ENCODE assay signal across 25 cellular contexts in the genomic region with DNA sequence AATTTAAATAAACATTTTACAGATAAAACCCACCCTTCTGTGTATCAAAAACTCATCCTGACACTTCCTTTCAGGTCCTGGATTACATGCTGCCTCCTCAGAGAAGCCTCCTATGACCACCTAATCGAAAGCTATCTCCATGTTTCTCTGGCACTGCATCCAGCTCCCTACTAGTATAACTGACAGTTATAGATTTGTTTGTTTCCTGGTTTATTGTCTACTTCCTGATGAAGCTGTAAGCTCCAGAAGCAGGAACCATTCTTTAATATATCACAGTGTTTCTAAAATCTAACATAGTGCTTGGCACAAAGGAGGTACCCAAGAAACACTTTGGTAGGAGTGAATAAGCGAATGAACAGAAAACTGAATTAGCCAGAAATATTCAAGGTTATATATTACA.
"Had no signal": no experiment of that assay in that cellular context is flagged by ENCODE, and none has a peak within 500 bp of the region (broad histone marks: within the 10 kb centered on the region; RNA-seq: fewer than 3 reads in every experiment).

No MANE protein-coding gene starts in this region.

- H3K4me3 Mint-ChIP-seq: activated CD4-positive, alpha-beta memory T cell treated with anti-CD3 and anti-CD28 coated beads, Interleukin-2, amount 10 ng/mL, durations not matched to agents 7 days and 5 days; activated CD4-positive, alpha-beta T cell treated with anti-CD3 and anti-CD28 coated beads for 36 hours; activated naive CD8-positive, alpha-beta T cell treated with anti-CD3 and anti-CD28 coated beads, Interleukin-2, amount 10 ng/mL, durations not matched to agents 7 days and 5 days; activated T-cell treated with anti-CD3 and anti-CD28 coated beads, Interleukin-2, amount 50 U/mL, for 72 hours; central memory CD8-positive, alpha-beta T cell had no signal

- H3K27ac Mint-ChIP-seq: activated CD4-positive, alpha-beta memory T cell treated with anti-CD3 and anti-CD28 coated beads, Interleukin-2, amount 10 ng/mL, durations not matched to agents 7 days and 5 days; activated CD4-positive, alpha-beta T cell treated with anti-CD3 and anti-CD28 coated beads for 36 hours; activated naive CD8-positive, alpha-beta T cell treated with anti-CD3 and anti-CD28 coated beads, Interleukin-2, amount 10 ng/mL, durations not matched to agents 7 days and 5 days; activated T-cell treated with anti-CD3 and anti-CD28 coated beads, Interleukin-2, amount 50 U/mL, for 72 hours; activated T-helper 2 cell treated with anti-CD3 and anti-CD28 coated beads, Interferon-gamma antibody, Interleukin-2, Interleukin-4, amounts not matched to agents 10 μg/mL and 5 μg/mL and 100 μg/mL, durations not matched to agents 14 hours and 24 hours and 36 hours had no signal

- ATAC-seq: activated CD4-positive, alpha-beta T cell treated with anti-CD3 and anti-CD28 coated beads for 36 hours; activated T-cell treated with anti-CD3 and anti-CD28 coated beads, Interleukin-2, amount 50 U/mL, for 72 hours; body of pancreas; K562 had no signal

- H3K27ac ChIP-seq: ascending aorta, body of pancreas, Peyer's patch, RWPE1, SJCRH30, WERI-Rb-1 had no signal

- H3K36me3 Mint-ChIP-seq: activated naive CD8-positive, alpha-beta T cell treated with anti-CD3 and anti-CD28 coated beads, Interleukin-2, amount 10 ng/mL, durations not matched to agents 7 days and 5 days had no signal

- FAIRE-seq: K562 had no signal

- H3K4me1 ChIP-seq: ascending aorta, body of pancreas, Peyer's patch had no signal

- H3K27me3 Mint-ChIP-seq: central memory CD8-positive, alpha-beta T cell had no signal

- H3K9me3 ChIP-seq: ascending aorta, body of pancreas, Peyer's patch, SJCRH30, SK-N-SH had no signal

- H3K4me3 ChIP-seq: ascending aorta, body of pancreas, K562, Peyer's patch, SJCRH30 had no signal

- DNase-seq: activated CD4-positive, alpha-beta memory T cell treated with anti-CD3 and anti-CD28 coated beads, Interleukin-2, amount 10 ng/mL, durations not matched to agents 7 days and 5 days; activated CD4-positive, alpha-beta T cell treated with anti-CD3 and anti-CD28 coated beads for 36 hours; activated CD4-positive, alpha-beta T cell treated with anti-CD3 and anti-CD28 coated beads, Interleukin-2, amount 50 U/mL, for 1 hour; activated naive CD4-positive, alpha-beta T cell treated with anti-CD3 and anti-CD28 coated beads, Interleukin-2, amount 50 U/mL, for 16 hours; activated naive CD8-positive, alpha-beta T cell treated with anti-CD3 and anti-CD28 coated beads, Interleukin-2, amount 10 ng/mL, durations not matched to agents 7 days and 5 days; activated T-cell treated with anti-CD3 and anti-CD28 coated beads, Interleukin-2, amount 50 U/mL, for 72 hours; body of pancreas; Karpas-422; MM.1S; NCI-H1105; NCI-H1436; NCI-H1694 treated with DMSO at 0.1 percent for 48 hours; NCI-H524; NCI-H82; Peyer's patch; Right ventricle myocardium superior; SJCRH30; SK-N-SH; T-helper 1 cell; WERI-Rb-1 had no signal

- H3K4me1 Mint-ChIP-seq: activated naive CD8-positive, alpha-beta T cell treated with anti-CD3 and anti-CD28 coated beads, Interleukin-2, amount 10 ng/mL, durations not matched to agents 7 days and 5 days had no signal

- H3K9me3 Mint-ChIP-seq: activated CD4-positive, alpha-beta memory T cell treated with anti-CD3 and anti-CD28 coated beads, Interleukin-2, amount 10 ng/mL, durations not matched to agents 7 days and 5 days; activated naive CD8-positive, alpha-beta T cell treated with anti-CD3 and anti-CD28 coated beads, Interleukin-2, amount 10 ng/mL, durations not matched to agents 7 days and 5 days; activated T-cell treated with anti-CD3 and anti-CD28 coated beads, Interleukin-2, amount 50 U/mL, for 72 hours; activated T-helper 2 cell treated with anti-CD3 and anti-CD28 coated beads, Interferon-gamma antibody, Interleukin-2, Interleukin-4, amounts not matched to agents 10 μg/mL and 5 μg/mL and 100 μg/mL, durations not matched to agents 14 hours and 24 hours and 36 hours; central memory CD8-positive, alpha-beta T cell had no signal

- H3K4me2 ChIP-seq: SK-N-SH had no signal

- H3K9ac ChIP-seq: SK-N-SH had no signal

- H3K27me3 ChIP-seq: ascending aorta, body of pancreas, Peyer's patch, SJCRH30 had no signal

- H3K36me3 ChIP-seq: ascending aorta, Peyer's patch, WERI-Rb-1 had no signal
